1 cellular context compared by ENCODE assay signal in genomic region chr14:65334765-65335411, GRCh38.
TF ChIP-seq lines count a peak whose summit lies in the region.

No MANE protein-coding gene starts in this region.

TF ChIP-seq in HepG2, 621 proteins besides CTCF, POLR2A, EP300 and RAD21 (continued from another document):
- TF ChIP-seq ZNF414 (CRISPR knock-in tag; IDR thresholded peaks at IDR 0.05) (no peak), PPARG (CRISPR knock-in tag; conservative IDR thresholded peaks at IDR 0.05) (peak; percentile 82), HHEX (CRISPR knock-in tag; IDR thresholded peaks at IDR 0.05) (peak; percentile 77), NR2F6 (IDR thresholded peaks at IDR 0.05) (peak; percentile 75), NR2F6 (CRISPR knock-in tag; IDR thresholded peaks at IDR 0.05) (peak; percentile 77)
